1 cellular context compared by ENCODE assay signal in genomic region chr15:53843869-53844569, GRCh38.
TF ChIP-seq lines count a peak whose summit lies in the region.

No MANE protein-coding gene starts in this region.

TF ChIP-seq in HepG2, 621 proteins besides CTCF, POLR2A, EP300 and RAD21 (continued from another document):
- TF ChIP-seq, protein P1, sequence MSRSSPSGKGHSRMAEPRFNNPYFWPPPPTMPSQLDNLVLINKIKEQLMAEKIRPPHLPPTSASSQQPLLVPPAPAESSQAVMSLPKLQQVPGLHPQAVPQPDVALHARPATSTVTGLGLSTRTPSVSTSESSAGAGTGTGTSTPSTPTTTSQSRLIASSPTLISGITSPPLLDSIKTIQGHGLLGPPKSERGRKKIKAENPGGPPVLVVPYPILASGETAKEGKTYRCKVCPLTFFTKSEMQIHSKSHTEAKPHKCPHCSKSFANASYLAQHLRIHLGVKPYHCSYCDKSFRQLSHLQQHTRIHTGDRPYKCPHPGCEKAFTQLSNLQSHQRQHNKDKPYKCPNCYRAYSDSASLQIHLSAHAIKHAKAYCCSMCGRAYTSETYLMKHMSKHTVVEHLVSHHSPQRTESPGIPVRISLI (CRISPR knock-in tag; IDR thresholded peaks at IDR 0.05; ENCODE audit: borderline replicate concordance) = 0 out of 2 replicates have a peak, but pooled peaks have one; percentile 35
- TF ChIP-seq MYC (CRISPR knock-in tag; IDR thresholded peaks at IDR 0.05; ENCODE audit: borderline replicate concordance) (no peak), JUND (CRISPR knock-in tag; IDR thresholded peaks at IDR 0.05) (peak; percentile 34; the same call in 1 of the 2 replicates), ATAD3A (CRISPR knock-in tag; IDR thresholded peaks at IDR 0.05) (no peak), CAMTA2 (CRISPR knock-in tag; IDR thresholded peaks at IDR 0.05; ENCODE audit: borderline replicate concordance) (no peak)
